Comparison of ENCODE assay signal across 14 cellular contexts in the genomic region with DNA sequence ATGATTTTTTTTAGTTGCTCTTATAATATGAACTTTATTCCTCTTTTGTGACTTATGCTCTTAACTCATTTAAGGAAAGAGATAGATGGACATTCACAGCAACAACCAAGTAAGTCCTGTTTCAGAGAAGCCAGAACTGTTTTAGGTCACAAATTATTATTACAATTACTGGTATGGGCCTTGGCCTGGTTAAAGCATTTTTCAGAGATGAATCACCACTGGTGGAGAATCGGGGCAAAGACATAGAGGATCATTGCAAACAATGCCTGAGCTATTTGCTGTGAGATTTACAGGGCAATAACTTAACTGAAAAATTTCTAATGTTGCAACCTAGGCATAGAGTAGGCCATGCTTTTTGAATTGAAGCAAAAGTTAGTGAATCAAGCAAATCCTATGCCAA.
DNase-seq lines count a peak whose midpoint lies in the region; ATAC-seq and TF ChIP-seq lines count a peak whose summit lies in the region.
"Had no signal": no experiment of that assay in that cellular context is flagged by ENCODE, and none has a peak within 500 bp of the region (broad histone marks: within the 10 kb centered on the region; RNA-seq: fewer than 3 reads in every experiment).

No MANE protein-coding gene starts in this region.

- WGBS in hepatocyte (ENCODE audit: low lambda C conversion rate, missing lambda C conversion rate), result 17% methylated on average over 1 of the region's 1 CpG

- H4K20me1 ChIP-seq in hepatocyte (ENCODE audit: insufficient read depth, poor library complexity, severe bottlenecking), result no peaks in the 10 kb centered on the region

- H3K36me3 ChIP-seq in brain microvascular endothelial cell (replicated peaks) (no peaks in the 10 kb centered on the region), hepatocyte (replicated peaks; ENCODE audit: insufficient read depth, low read depth) (no peaks in the 10 kb centered on the region), Peyer's patch (no peaks in the 10 kb centered on the region)
- H3K36me3 ChIP-seq: pancreas, upper lobe of left lung had no signal

- H3K27ac ChIP-seq in brain microvascular endothelial cell (no peak overlapping the region), hepatocyte (peak overlapping the region; percentile 27), Peyer's patch (no peak overlapping the region)
- H3K27ac ChIP-seq: pancreas, upper lobe of left lung had no signal

- H2AFZ ChIP-seq in hepatocyte, result no peak overlapping the region

- no peak for ATAC-seq in HG03097 (IDR thresholded peaks at IDR 0.05; ENCODE audit: low FRiP score, unreplicated experiment)
- no peak for ATAC-seq in HG03135 (IDR thresholded peaks at IDR 0.05; ENCODE audit: unreplicated experiment)
- ATAC-seq: T-cell had no signal

- CTCF ChIA-PET in AG04449 (lab: Yijun Ruan, JAX), result interaction anchor here (1.3 kb wide), 1 partner anchor 11 kb away, joined by 3 read pairs; no protein-coding TSS in a partner anchor

- DNase-seq in AG04449 (ENCODE audit: low read depth, low spot score), result peak; percentile 44
- DNase-seq in HT1080 (ENCODE audit: low read depth), result peak; percentile 53
- DNase-seq in brain microvascular endothelial cell, result peak; percentile 73
- no peak for DNase-seq in hepatocyte (ENCODE audit: low spot score)
- DNase-seq in KBM-7, result no peak
- no peak for DNase-seq in Peyer's patch
- DNase-seq: activated T-cell treated with anti-CD3 and anti-CD28 coated beads, Interleukin-2, amount 50 U/mL, for 24 hours; amygdala; effector CD8-positive, alpha-beta T cell; pancreas; T-cell; upper lobe of left lung had no signal

- H3K79me2 ChIP-seq in hepatocyte, result no peaks in the 10 kb centered on the region

- in situ Hi-C loops in brain microvascular endothelial cell (cut with HindIII; ENCODE audit: low pct_ligation_motif_present, low sequenced_read_pairs) (no loop called here), KBM-7 (cut with MboI; ENCODE audit: low pct_unique_long_range_greater_than_20kb, low sequenced_read_pairs) (no loop called here)

- no peaks in the 10 kb centered on the region for H3K9me2 ChIP-seq in hepatocyte (replicated peaks; ENCODE audit: insufficient read depth)

- H3K4me1 ChIP-seq in hepatocyte (ENCODE audit: insufficient read depth), result no peaks in the 10 kb centered on the region
- H3K4me1 ChIP-seq in Peyer's patch, result no peaks in the 10 kb centered on the region
- H3K4me1 ChIP-seq: pancreas, upper lobe of left lung had no signal

- no peak overlapping the region for H3K4me2 ChIP-seq in hepatocyte

- no peak overlapping the region for H3K4me3 ChIP-seq in AG04449 (ENCODE audit: low read depth, low read length)
- H3K4me3 ChIP-seq in brain microvascular endothelial cell (ENCODE audit: low read depth, low read length), result no peak overlapping the region
- H3K4me3 ChIP-seq in hepatocyte, result no peak overlapping the region
- no peak overlapping the region for H3K4me3 ChIP-seq in Peyer's patch
- H3K4me3 ChIP-seq: pancreas, upper lobe of left lung had no signal

- TF ChIP-seq POLR2A in Peyer's patch (IDR thresholded peaks at IDR 0.05), result no peak

- POLR2A ChIA-PET in AG04449 (lab: Yijun Ruan, JAX), result no interaction called here

- TF ChIP-seq CTCF in AG04449 (IDR thresholded peaks at IDR 0.05; ENCODE audit: insufficient read depth, low read length, missing control alignments) (no peak), brain microvascular endothelial cell (IDR thresholded peaks at IDR 0.05; ENCODE audit: low read depth, low read length, missing control alignments) (no peak), hepatocyte (IDR thresholded peaks at IDR 0.05; ENCODE audit: poor library complexity) (no peak), Peyer's patch (IDR thresholded peaks at IDR 0.05) (no peak)

- H3K27me3 ChIP-seq in brain microvascular endothelial cell (replicated peaks), result no peaks in the 10 kb centered on the region
- H3K27me3 ChIP-seq in hepatocyte, result no peaks in the 10 kb centered on the region
- H3K27me3 ChIP-seq in Peyer's patch, result no peaks in the 10 kb centered on the region
- H3K27me3 ChIP-seq: pancreas, upper lobe of left lung had no signal

- H3K9me3 ChIP-seq in hepatocyte (ENCODE audit: low read depth) (no peaks in the 10 kb centered on the region), Peyer's patch (no peaks in the 10 kb centered on the region)
- H3K9me3 ChIP-seq: pancreas, upper lobe of left lung had no signal

Comparison
In these comparisons a context has a peak if more than half of its experiments do, and no peak if none do; other contexts are left out.
1. DNase-seq: peak in AG04449 (single experiment), HT1080 (single experiment) and brain microvascular endothelial cell (single experiment); none in hepatocyte (single experiment), KBM-7 (single experiment) and Peyer's patch (0 of 3).